In genomic region chrX:100939336-100939735, GRCh38 we compare ENCODE assay signal across 21 cellular contexts. TPM values are rescaled to one million over a fixed set of nuclear protein-coding genes. Genes with fewer than 3 reads are reported as not detected.
"Had no signal": no experiment of that assay in that cellular context is flagged by ENCODE, and none has a peak within 500 bp of the region (broad histone marks: within the 10 kb centered on the region; RNA-seq: fewer than 3 reads in every experiment).

No MANE protein-coding gene starts in this region.

- H3K4me1 Mint-ChIP-seq: brain, immature natural killer cell, nephron had no signal

- DNase-seq: activated CD4-positive, alpha-beta T cell treated with anti-CD3 and anti-CD28 coated beads for 4 hours; activated T-cell treated with anti-CD3 and anti-CD28 coated beads, Interleukin-2, amount 50 U/mL, for 48 hours; amygdala; cerebellar nuclear complex; dermis blood vessel endothelial cell; glutamatergic neuron; immature natural killer cell; occipital lobe; right cardiac atrium; small intestine; substantia nigra; T-helper 9 cell; trophoblast cell had no signal

- H3K4me1 ChIP-seq: esophagus muscularis mucosa, SJCRH30 had no signal

- H3K9me3 ChIP-seq: esophagus muscularis mucosa, SJCRH30 had no signal

- H3K36me3 Mint-ChIP-seq: brain, immature natural killer cell had no signal

- H3K36me3 ChIP-seq: esophagus muscularis mucosa, SJCRH30 had no signal

- H3K27ac Mint-ChIP-seq: brain, immature natural killer cell, nephron, progenitor cell of endocrine pancreas had no signal

- H3K4me3 ChIP-seq: esophagus muscularis mucosa, SJCRH30 had no signal

- H3K27me3 Mint-ChIP-seq: progenitor cell of endocrine pancreas had no signal

- H3K27me3 ChIP-seq: esophagus muscularis mucosa, SJCRH30 had no signal

- H3K9me3 Mint-ChIP-seq: brain, immature natural killer cell had no signal

- H3K27ac ChIP-seq: esophagus muscularis mucosa, SJCRH30, VCaP had no signal

- ATAC-seq: right cardiac atrium had no signal

- FAIRE-seq: small intestine had no signal

- H3K4me3 Mint-ChIP-seq: brain, immature natural killer cell, nephron had no signal

RNA-seq across cellular contexts. Expression of gene XKRX, which starts 10.6 kb away (rescaled TPM):
- total RNA-seq: fibroblast of villous mesenchyme, right cardiac atrium had no signal
- polyA plus RNA-seq: immature natural killer cell, right cardiac atrium had no signal

RNA-seq across cellular contexts. Expression of gene ARL13A, which starts 30.2 kb away (rescaled TPM):
- total RNA-seq: dermis blood vessel endothelial cell, esophagus muscularis mucosa, fibroblast of villous mesenchyme, mucosa of gallbladder, occipital lobe, progenitor cell of endocrine pancreas, right cardiac atrium, SJCRH30 had no signal
- polyA plus RNA-seq: immature natural killer cell, right cardiac atrium, small intestine had no signal
